Comparison of ENCODE assay signal across 26 cellular contexts in the genomic region with DNA sequence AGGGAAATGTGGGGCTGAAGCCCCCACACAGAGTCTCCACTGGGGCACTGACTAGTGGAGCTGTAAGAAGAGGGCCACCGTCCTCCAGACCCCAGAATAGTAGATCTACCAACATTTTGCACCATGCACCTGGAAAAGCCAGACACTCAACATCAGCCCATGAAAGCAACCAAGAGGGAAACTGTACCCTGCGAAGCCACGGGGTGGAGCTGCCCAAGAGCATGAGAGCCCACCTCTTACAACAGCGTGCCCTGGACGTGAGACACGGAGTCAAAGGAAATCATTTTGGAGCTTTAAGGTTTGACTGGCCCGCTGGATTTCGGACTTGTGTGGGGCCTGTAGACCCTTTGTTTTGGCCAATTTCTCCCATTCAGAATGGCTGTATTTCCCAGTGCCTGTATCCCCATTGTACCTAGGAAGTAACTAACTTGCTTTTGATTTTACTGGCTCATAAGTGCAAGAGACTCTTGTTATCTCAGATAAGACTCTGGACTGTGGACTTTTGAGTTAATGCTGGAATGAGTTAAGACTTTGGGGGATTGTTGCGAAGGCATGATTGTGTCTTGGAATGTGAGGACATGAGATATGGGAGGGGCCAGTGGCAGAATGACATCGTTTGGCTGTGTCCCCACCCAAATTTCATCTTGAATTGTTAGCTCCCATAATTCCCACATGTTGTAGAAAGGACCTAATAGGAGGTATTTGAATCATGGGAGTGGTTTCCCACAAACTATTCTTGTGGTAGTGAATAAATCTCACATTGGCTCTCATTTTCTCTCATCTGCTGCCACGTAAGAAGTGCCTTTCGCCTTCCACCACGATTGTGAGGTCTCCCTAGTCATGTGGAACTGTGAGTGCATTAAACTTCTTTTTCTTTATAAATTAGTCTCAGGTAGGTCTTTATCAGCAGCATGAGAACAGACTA.
DNase-seq lines count a peak whose midpoint lies in the region; ATAC-seq and TF ChIP-seq lines count a peak whose summit lies in the region.
"Had no signal": no experiment of that assay in that cellular context is flagged by ENCODE, and none has a peak within 500 bp of the region (broad histone marks: within the 10 kb centered on the region; RNA-seq: fewer than 3 reads in every experiment).

No MANE protein-coding gene starts in this region.

- H3K4me1 Mint-ChIP-seq in T-helper 2 cell treated with Interferon-gamma antibody and Interleukin-4, amounts not matched to agents 5 μg/mL and 100 μg/mL, for 36 hours (ENCODE audit: low read depth), result peaks cover 48% of the 10 kb centered on the region
- peaks cover 76% of the 10 kb centered on the region for H3K4me1 Mint-ChIP-seq in CD8-positive, alpha-beta T cell (ENCODE audit: low read depth)
- peaks cover 83% of the 10 kb centered on the region for H3K4me1 Mint-ChIP-seq in activated naive CD8-positive, alpha-beta T cell treated with anti-CD3 and anti-CD28 coated beads, Interleukin-2, amount 50 U/mL, for 24 hours

- H3K4me1 ChIP-seq in CD8-positive, alpha-beta T cell (ENCODE audit: insufficient read depth, low read length), result peaks cover 48% of the 10 kb centered on the region
- H3K4me1 ChIP-seq: BE2C, psoas muscle had no signal

- H3K27me3 ChIP-seq in CD8-positive, alpha-beta T cell (ENCODE audit: insufficient read depth, low read length), result no peaks in the 10 kb centered on the region
- H3K27me3 ChIP-seq: BE2C, brain microvascular endothelial cell, left lung, Peyer's patch, vagina had no signal

- no peaks in the 10 kb centered on the region for H3K27me3 Mint-ChIP-seq in T-helper 2 cell treated with Interferon-gamma antibody and Interleukin-4, amounts not matched to agents 5 μg/mL and 100 μg/mL, for 36 hours (ENCODE audit: low read depth)
- H3K27me3 Mint-ChIP-seq in CD8-positive, alpha-beta T cell (ENCODE audit: low read depth), result no peaks in the 10 kb centered on the region
- no peaks in the 10 kb centered on the region for H3K27me3 Mint-ChIP-seq in activated naive CD8-positive, alpha-beta T cell treated with anti-CD3 and anti-CD28 coated beads, Interleukin-2, amount 50 U/mL, for 24 hours

- H3K27ac ChIP-seq in CD8-positive, alpha-beta T cell (ENCODE audit: low read depth, low read length), result no peak overlapping the region
- H3K27ac ChIP-seq in RWPE1, result no peak overlapping the region
- H3K27ac ChIP-seq: brain microvascular endothelial cell, left lung, Peyer's patch, psoas muscle, vagina had no signal

- peaks cover 11% of the 10 kb centered on the region for H3K36me3 ChIP-seq in CD8-positive, alpha-beta T cell (ENCODE audit: insufficient read depth, low read length)
- H3K36me3 ChIP-seq: brain microvascular endothelial cell had no signal

- peak overlapping the region; percentile 49 for H3K27ac Mint-ChIP-seq in T-helper 2 cell treated with Interferon-gamma antibody and Interleukin-4, amounts not matched to agents 5 μg/mL and 100 μg/mL, for 36 hours
- peak overlapping the region; percentile 75 for H3K27ac Mint-ChIP-seq in CD8-positive, alpha-beta T cell
- H3K27ac Mint-ChIP-seq in activated naive CD8-positive, alpha-beta T cell treated with anti-CD3 and anti-CD28 coated beads, Interleukin-2, amount 50 U/mL, for 24 hours, result peak overlapping the region; percentile 76
- H3K27ac Mint-ChIP-seq: mesothelial cell of epicardium, WTC11 had no signal

- H3K36me3 Mint-ChIP-seq in T-helper 2 cell treated with Interferon-gamma antibody and Interleukin-4, amounts not matched to agents 5 μg/mL and 100 μg/mL, for 36 hours (ENCODE audit: low read depth), result peaks cover 76% of the 10 kb centered on the region
- peaks cover 63% of the 10 kb centered on the region for H3K36me3 Mint-ChIP-seq in CD8-positive, alpha-beta T cell
- peaks cover 86% of the 10 kb centered on the region for H3K36me3 Mint-ChIP-seq in activated naive CD8-positive, alpha-beta T cell treated with anti-CD3 and anti-CD28 coated beads, Interleukin-2, amount 50 U/mL, for 24 hours (ENCODE audit: low read depth)

- no peak for ATAC-seq in CD8-positive, alpha-beta T cell
- no peak for ATAC-seq in activated naive CD8-positive, alpha-beta T cell treated with anti-CD3 and anti-CD28 coated beads, Interleukin-2, amount 50 U/mL, for 24 hours
- no peak for ATAC-seq in HG02852 (IDR thresholded peaks at IDR 0.05; ENCODE audit: unreplicated experiment)
- ATAC-seq: left lung, psoas muscle, WTC11 had no signal

- POLR2A ChIA-PET in CD8-positive, alpha-beta T cell (lab: Charles Lee), result no interaction called here
- POLR2A ChIA-PET in RWPE1 (lab: Yijun Ruan, JAX; ENCODE audit: low non-redundant PET), result no interaction called here

- CTCF ChIA-PET in CD8-positive, alpha-beta T cell (lab: Charles Lee), result interaction anchor here (1.0 kb wide), 1 partner anchor 39 kb away, joined by 4 read pairs; no protein-coding TSS in a partner anchor
- CTCF ChIA-PET in RWPE1 (lab: Yijun Ruan, JAX), result no interaction called here

- no peak for DNase-seq in T-helper 2 cell treated with Interferon-gamma antibody and Interleukin-4, amounts not matched to agents 5 μg/mL and 100 μg/mL, for 36 hours (ENCODE audit: low spot score)
- DNase-seq in T-helper 2 cell (no peak), myocyte (ENCODE audit: low read depth) (peak; percentile 44), RWPE1 (ENCODE audit: low spot score) (no peak), NCI-H1417 treated with DMSO at 0.1 percent for 48 hours (lab: John Stamatoyannopoulos, UW) (no peak)
- DNase-seq in CD8-positive, alpha-beta T cell, result no peak
- DNase-seq in activated naive CD8-positive, alpha-beta T cell treated with anti-CD3 and anti-CD28 coated beads, Interleukin-2, amount 50 U/mL, for 24 hours, result no peak
- DNase-seq: 8988T; activated gamma-delta T cell treated with Interleukin-2 at 50 U/mL for 16 hours; BE2C; brain microvascular endothelial cell; head of caudate nucleus; IMR-90; NCI-H1417; NCI-H510A; Peyer's patch; psoas muscle; stimulated activated CD4-positive, alpha-beta T cell treated with anti-CD3 and anti-CD28 coated beads, Interleukin-4, amount 100 ng/mL, for 24 hours; T-helper 9 cell had no signal

- intact Hi-C loops in CD8-positive, alpha-beta T cell (cut with DNase I, micrococcal nuclease), result no loop called here

- no peak overlapping the region for H3K4me3 Mint-ChIP-seq in T-helper 2 cell treated with Interferon-gamma antibody and Interleukin-4, amounts not matched to agents 5 μg/mL and 100 μg/mL, for 36 hours
- no peak overlapping the region for H3K4me3 Mint-ChIP-seq in CD8-positive, alpha-beta T cell
- peak overlapping the region; percentile 17 for H3K4me3 Mint-ChIP-seq in activated naive CD8-positive, alpha-beta T cell treated with anti-CD3 and anti-CD28 coated beads, Interleukin-2, amount 50 U/mL, for 24 hours
- H3K4me3 Mint-ChIP-seq: mesothelial cell of epicardium, neural crest cell, WTC11 had no signal

- no peak for TF ChIP-seq CTCF in CD8-positive, alpha-beta T cell (IDR thresholded peaks at IDR 0.05)
- TF ChIP-seq CTCF in RWPE1 (conservative IDR thresholded peaks at IDR 0.05; ENCODE audit: low read depth), result no peak

- no peaks in the 10 kb centered on the region for H3K9me3 ChIP-seq in CD8-positive, alpha-beta T cell (ENCODE audit: low read length)
- H3K9me3 ChIP-seq: BE2C, psoas muscle had no signal

- no peak overlapping the region for H3K4me3 ChIP-seq in CD8-positive, alpha-beta T cell (ENCODE audit: low read depth, low read length)
- H3K4me3 ChIP-seq: left lung, Peyer's patch, psoas muscle, smooth muscle cell, vagina had no signal

- H3K9me3 Mint-ChIP-seq in T-helper 2 cell treated with Interferon-gamma antibody and Interleukin-4, amounts not matched to agents 5 μg/mL and 100 μg/mL, for 36 hours, result peaks cover 32% of the 10 kb centered on the region
- peaks cover 18% of the 10 kb centered on the region for H3K9me3 Mint-ChIP-seq in CD8-positive, alpha-beta T cell
- H3K9me3 Mint-ChIP-seq in activated naive CD8-positive, alpha-beta T cell treated with anti-CD3 and anti-CD28 coated beads, Interleukin-2, amount 50 U/mL, for 24 hours, result peaks cover 34% of the 10 kb centered on the region
